Comparison of ENCODE assay signal across 21 cellular contexts in genomic region chr14:59093889-59094288, GRCh38.
"Had no signal": no experiment of that assay in that cellular context is flagged by ENCODE, and none has a peak within 500 bp of the region (broad histone marks: within the 10 kb centered on the region; RNA-seq: fewer than 3 reads in every experiment).

No MANE protein-coding gene starts in this region.

- DNase-seq: activated CD4-positive, alpha-beta T cell treated with anti-CD3 and anti-CD28 coated beads for 36 hours; activated CD4-positive, CD25-positive, alpha-beta regulatory T cell; activated naive CD4-positive, alpha-beta T cell; activated T-cell treated with anti-CD3 and anti-CD28 coated beads for 4 hours; activated T-cell treated with anti-CD3 and anti-CD28 coated beads, Interleukin-2, amount 50 U/mL, for 72 hours; aorta; body of pancreas; effector memory CD8-positive, alpha-beta T cell; head of caudate nucleus; hippocampal formation; left cardiac atrium; left ventricle myocardium superior; mucosa of descending colon; right cardiac atrium; spleen; stimulated activated naive CD4-positive, alpha-beta T cell; uterus had no signal

- H3K27me3 ChIP-seq: body of pancreas, cardiac muscle cell, uterus had no signal

- H3K4me1 ChIP-seq: body of pancreas, spleen, uterus had no signal

- H3K4me3 ChIP-seq: body of pancreas, cardiac muscle cell, coronary artery, mucosa of descending colon, spleen, thoracic aorta, uterus had no signal

- ATAC-seq: activated CD4-positive, alpha-beta T cell treated with anti-CD3 and anti-CD28 coated beads for 36 hours; activated T-cell treated with anti-CD3 and anti-CD28 coated beads, Interleukin-2, amount 50 U/mL, for 72 hours; body of pancreas; effector memory CD8-positive, alpha-beta T cell; left cardiac atrium; left ventricle myocardium superior; mucosa of descending colon; natural killer cell treated with Interleukin-12 subunit alpha and Interleukin-12 subunit beta and Interleukin-15 and Interleukin-18, amount 100 ng/mL, for 72 hours; right cardiac atrium had no signal

- H3K36me3 ChIP-seq: cardiac muscle cell, spleen, thoracic aorta, uterus had no signal

- H3K9me3 ChIP-seq: body of pancreas, mucosa of descending colon, spleen, thoracic aorta, uterus had no signal

- H3K27ac ChIP-seq: body of pancreas, cardiac muscle cell, coronary artery, spleen, thoracic aorta, uterus had no signal
